ENCODE assay signal across 29 cellular contexts in the genomic region with DNA sequence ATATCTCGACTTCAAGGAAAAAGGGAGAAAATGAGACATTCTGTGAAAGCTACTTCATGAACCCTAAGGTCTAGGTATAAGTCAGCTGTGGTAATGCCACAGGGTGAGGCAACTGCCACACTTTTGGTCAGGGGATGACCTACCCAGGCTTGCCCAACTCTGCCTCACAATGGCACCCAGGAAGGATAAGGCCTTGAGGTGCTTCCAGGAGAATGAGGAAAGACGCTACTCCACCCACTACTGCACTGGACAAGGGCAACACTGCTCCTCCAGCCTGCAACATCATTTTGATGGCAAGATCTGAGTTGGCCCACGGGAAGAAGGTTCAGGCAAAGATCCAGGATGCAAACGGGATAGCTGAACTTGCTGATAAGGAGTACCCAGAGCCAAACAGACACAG.
"Had no signal": no experiment of that assay in that cellular context is flagged by ENCODE, and none has a peak within 500 bp of the region (broad histone marks: within the 10 kb centered on the region; RNA-seq: fewer than 3 reads in every experiment).

No MANE protein-coding gene starts in this region.

- H3K9me3 ChIP-seq: body of pancreas, esophagus squamous epithelium had no signal

- H3K4me1 ChIP-seq: body of pancreas, esophagus squamous epithelium had no signal

- DNase-seq: activated B cell treated with CpG ODN at 0.5 μM for 24 hours; activated CD4-positive, alpha-beta T cell treated with anti-CD3 and anti-CD28 coated beads for 48 hours; activated CD4-positive, alpha-beta T cell treated with anti-CD3 and anti-CD28 coated beads, Interleukin-2, amount 50 U/mL, for 1 hour; activated CD4-positive, alpha-beta T cell treated with anti-CD3 and anti-CD28 coated beads, Interleukin-2, amount 50 U/mL, for 48 hours; activated CD8-positive, alpha-beta memory T cell treated with anti-CD3 and anti-CD28 coated beads for 24 hours; activated CD8-positive, alpha-beta T cell treated with anti-CD3 and anti-CD28 coated beads for 36 hours; activated effector memory CD4-positive, alpha-beta T cell treated with anti-CD3 and anti-CD28 coated beads, Interleukin-2, amount 50 U/mL, for 16 hours; activated naive CD4-positive, alpha-beta T cell treated with anti-CD3 and anti-CD28 coated beads, Interleukin-2, amount 10 ng/mL, durations not matched to agents 7 days and 5 days; activated T-cell treated with anti-CD3 and anti-CD28 coated beads, Interleukin-2, amount 50 U/mL, for 4 hours; amygdala; aorta; body of pancreas; cortex of kidney; dermis blood vessel endothelial cell; effector CD4-positive, alpha-beta T cell; effector memory CD8-positive, alpha-beta T cell; erythroblast; esophagus squamous epithelium; foreskin melanocyte; head of caudate nucleus; T-helper 1 cell; T-helper 17 cell; T1000; WERI-Rb-1 had no signal

- ATAC-seq: activated CD4-positive, CD25-positive, alpha-beta regulatory T cell treated with anti-CD3 and anti-CD28 coated beads, Interleukin-2, amount 50 U/mL, for 24 hours; activated CD8-positive, alpha-beta T cell treated with anti-CD3 and anti-CD28 coated beads for 36 hours; activated T-cell treated with anti-CD3 and anti-CD28 coated beads, Interleukin-2, amount 50 U/mL, for 4 hours; body of pancreas; effector memory CD8-positive, alpha-beta T cell; T-helper 17 cell had no signal

- H3K27ac ChIP-seq: body of pancreas, esophagus squamous epithelium had no signal

- H3K4me1 Mint-ChIP-seq: activated B cell treated with CpG ODN at 0.5 μM for 24 hours had no signal

- H3K27me3 Mint-ChIP-seq: activated B cell treated with CpG ODN at 0.5 μM for 24 hours; activated CD8-positive, alpha-beta T cell treated with anti-CD3 and anti-CD28 coated beads for 36 hours; activated naive CD4-positive, alpha-beta T cell treated with anti-CD3 and anti-CD28 coated beads, Interleukin-2, amount 10 ng/mL, durations not matched to agents 7 days and 5 days; activated naive CD8-positive, alpha-beta T cell; effector memory CD8-positive, alpha-beta T cell; T-helper 17 cell had no signal

- H3K4me3 ChIP-seq: body of pancreas, esophagus squamous epithelium had no signal

- H3K27me3 ChIP-seq: body of pancreas, esophagus squamous epithelium had no signal

- H3K9me3 Mint-ChIP-seq: activated B cell treated with CpG ODN at 0.5 μM for 24 hours; activated CD8-positive, alpha-beta T cell treated with anti-CD3 and anti-CD28 coated beads for 36 hours; activated naive CD4-positive, alpha-beta T cell treated with anti-CD3 and anti-CD28 coated beads, Interleukin-2, amount 10 ng/mL, durations not matched to agents 7 days and 5 days; activated T-cell treated with anti-CD3 and anti-CD28 coated beads, Interleukin-2, amount 50 U/mL, for 4 hours; activated T-helper 2 cell treated with anti-CD3 and anti-CD28 coated beads, Interferon-gamma antibody, Interleukin-2, Interleukin-4, amounts not matched to agents 10 μg/mL and 5 μg/mL and 100 μg/mL, durations not matched to agents 14 hours and 24 hours and 36 hours; effector memory CD8-positive, alpha-beta T cell; T-helper 2 cell treated with Interferon-gamma antibody and Interleukin-4, amounts not matched to agents 5 μg/mL and 100 μg/mL, for 36 hours had no signal

- H3K27ac Mint-ChIP-seq: activated B cell treated with CpG ODN at 0.5 μM for 24 hours; activated CD8-positive, alpha-beta T cell treated with anti-CD3 and anti-CD28 coated beads for 36 hours; activated naive CD4-positive, alpha-beta T cell treated with anti-CD3 and anti-CD28 coated beads, Interleukin-2, amount 10 ng/mL, durations not matched to agents 7 days and 5 days; activated naive CD8-positive, alpha-beta T cell; activated T-helper 2 cell treated with anti-CD3 and anti-CD28 coated beads, Interferon-gamma antibody, Interleukin-2, Interleukin-4, amounts not matched to agents 10 μg/mL and 5 μg/mL and 100 μg/mL, durations not matched to agents 14 hours and 24 hours and 36 hours; effector memory CD8-positive, alpha-beta T cell; T-helper 17 cell; T-helper 2 cell treated with Interferon-gamma antibody and Interleukin-4, amounts not matched to agents 5 μg/mL and 100 μg/mL, for 36 hours had no signal

- H3K4me3 Mint-ChIP-seq: activated B cell treated with CpG ODN at 0.5 μM for 24 hours; activated CD8-positive, alpha-beta T cell treated with anti-CD3 and anti-CD28 coated beads for 36 hours; activated naive CD4-positive, alpha-beta T cell treated with anti-CD3 and anti-CD28 coated beads, Interleukin-2, amount 10 ng/mL, durations not matched to agents 7 days and 5 days; activated naive CD8-positive, alpha-beta T cell; activated T-cell treated with anti-CD3 and anti-CD28 coated beads, Interleukin-2, amount 50 U/mL, for 4 hours; effector memory CD8-positive, alpha-beta T cell; T-helper 17 cell; T-helper 2 cell treated with Interferon-gamma antibody and Interleukin-4, amounts not matched to agents 5 μg/mL and 100 μg/mL, for 36 hours had no signal

- FAIRE-seq: colon had no signal
